32 cellular contexts compared by ENCODE assay signal in genomic region chr3:126402666-126403302, GRCh38. TPM values are rescaled to one million over a fixed set of nuclear protein-coding genes. Genes with fewer than 3 reads are reported as not detected.
"Had no signal": no experiment of that assay in that cellular context is flagged by ENCODE, and none has a peak within 500 bp of the region (broad histone marks: within the 10 kb centered on the region; RNA-seq: fewer than 3 reads in every experiment).

No MANE protein-coding gene starts in this region.

- H3K27ac ChIP-seq: colonic mucosa, epithelial cell of prostate, foreskin keratinocyte, gastroesophageal sphincter, heart left ventricle, hepatocyte, ovary, psoas muscle, thyroid gland, upper lobe of left lung had no signal

- H3K27me3 ChIP-seq: colonic mucosa, hepatocyte, ovary, thyroid gland, upper lobe of left lung had no signal

- H3K9me3 ChIP-seq: colonic mucosa, heart left ventricle, mucosa of descending colon, ovary, psoas muscle, thyroid gland, upper lobe of left lung had no signal

- H3K4me3 ChIP-seq: colonic mucosa, gastroesophageal sphincter, heart left ventricle, hepatocyte, lung, mucosa of descending colon, ovary, psoas muscle, skin epidermis, thyroid gland, upper lobe of left lung had no signal

- H3K4me1 ChIP-seq: colonic mucosa, foreskin keratinocyte, gastroesophageal sphincter, heart left ventricle, psoas muscle, thyroid gland, upper lobe of left lung had no signal

- H2AFZ ChIP-seq: hepatocyte had no signal

- H3K4me2 ChIP-seq: hepatocyte had no signal

- H3K36me3 ChIP-seq: colonic mucosa, gastroesophageal sphincter, heart left ventricle, ovary, thyroid gland, upper lobe of left lung had no signal

- DNase-seq: colonic mucosa; effector CD8-positive, alpha-beta T cell; endodermal cell; foreskin keratinocyte; heart left ventricle; kidney; mucosa of descending colon; naive B cell; ovary; psoas muscle; right cardiac atrium; stimulated activated CD4-positive, alpha-beta T cell treated with anti-CD3 and anti-CD28 coated beads, Interleukin-12 subunit alpha, Interleukin-12 subunit beta, amount 100 ng/mL, for 4 hours; stimulated activated CD4-positive, alpha-beta T cell treated with anti-CD3 and anti-CD28 coated beads, Interleukin-1b, Interleukin-23, amount 100 ng/mL, for 48 hours; stimulated activated CD4-positive, alpha-beta T cell treated with anti-CD3 and anti-CD28 coated beads, Interleukin-4, amount 100 ng/mL, for 1 hour; stimulated activated CD8-positive, alpha-beta memory T cell treated with anti-CD3 and anti-CD28 coated beads, Interleukin-4, amount 100 ng/mL, for 48 hours; stimulated activated naive CD4-positive, alpha-beta T cell; stimulated activated naive CD8-positive, alpha-beta T cell treated with anti-CD3 and anti-CD28 coated beads, Interleukin-15, amount 100 ng/mL, for 72 hours; thyroid gland; upper lobe of left lung had no signal

RNA-seq across cellular contexts. Expression of gene CFAP100, which starts 8.1 kb away (rescaled TPM):
- total RNA-seq: chondrocyte; colonic mucosa; esophagus mucosa; foreskin keratinocyte; gastroesophageal sphincter; heart left ventricle; hepatocyte; kidney; left lobe of liver; liver; mesothelial cell of epicardium; mucosa of descending colon; natural killer cell treated with Interleukin-12 subunit alpha and Interleukin-12 subunit beta and Interleukin-15 and Interleukin-18, amount 100 ng/mL, for 72 hours; psoas muscle; renal cortical epithelial cell; right cardiac atrium; subcutaneous adipose tissue; thyroid gland had no signal
- polyA plus RNA-seq: foreskin keratinocyte, heart left ventricle, hepatocyte, liver, psoas muscle, right cardiac atrium had no signal

RNA-seq across cellular contexts. Expression of gene KLF15, which starts 45.6 kb away (rescaled TPM):
- polyA plus RNA-seq: foreskin keratinocyte had no signal
